8 cellular contexts compared by ENCODE assay signal in genomic region chr12:95998611-95999300, GRCh38. TPM values are rescaled to one million over a fixed set of nuclear protein-coding genes. Genes with fewer than 3 reads are reported as not detected.
A peak's percentile ranks its signal among the peaks of the same experiment; 100 is the strongest.
DNase-seq lines count a peak whose midpoint lies in the region; ATAC-seq and TF ChIP-seq lines count a peak whose summit lies in the region.

No MANE protein-coding gene starts in this region.

- no peak overlapping the region for H3K4me3 ChIP-seq in cardiac fibroblast (replicated peaks in 1 of 2; ENCODE audit: low read depth in 2 of 2, low read length in 2 of 2)

- TF ChIP-seq CTCF in cardiac fibroblast (IDR thresholded peaks at IDR 0.05; ENCODE audit: low read depth, low read length): peak; percentile 69

- DNase-seq in AG20443 (ENCODE audit: low spot score) (peak; percentile 58), NCI-H146 treated with DMSO at 0.1 percent for 48 hours (lab: John Stamatoyannopoulos, UW; ENCODE audit: unreplicated experiment) (peak; percentile 52), T-helper 2 cell (peak in 3 of 5 experiments; percentile 9 to 90 (median 29)), cardiac fibroblast (ENCODE audit: low read depth in 2 of 2) (peak; percentile 75 to 77), left colon (peak in 1 of 2 donors; percentile 16)
- peak; percentile 26 for DNase-seq in stimulated activated CD8-positive, alpha-beta memory T cell treated with anti-CD3 and anti-CD28 coated beads, Interleukin-12 subunit alpha, Interleukin-12 subunit beta, amount 100 ng/mL, for 1 hour (ENCODE audit: low read depth)

- ATAC-seq in GM18508 (IDR thresholded peaks at IDR 0.05; ENCODE audit: insufficient read depth, unreplicated experiment) (peak; percentile 90), HG02884 (IDR thresholded peaks at IDR 0.05; ENCODE audit: unreplicated experiment) (peak; percentile 98), left colon (peak; percentile 89)

- intact Hi-C loops in left colon (cut with DNase I, micrococcal nuclease): loop anchor here in 1 of 2 donors (5.0 kb wide), 1 partner anchor 81 kb away; no protein-coding TSS in a partner anchor

RNA-seq across cellular contexts. Expression of gene HAL, which starts 2.6 kb away (rescaled TPM):
- 1 to 10 TPM; 2.5 to 2.7 TPM for total RNA-seq in left colon

RNA-seq across cellular contexts. Expression of gene LTA4H, which starts 36.6 kb away (rescaled TPM):
- 10 to 100 TPM; 55.3 to 59.1 TPM for total RNA-seq in left colon

RNA-seq across cellular contexts. Expression of gene AMDHD1, which starts 55.6 kb away (rescaled TPM):
- total RNA-seq in left colon: under 1 TPM in 1 of 2 donors, not detected in 1; 0.47 TPM

RNA-seq across cellular contexts. Expression of gene CCDC38, which starts 56.3 kb away (rescaled TPM):
- total RNA-seq in left colon: not detected
